In genomic region chr22:31496735-31497146, GRCh38 we compare ENCODE assay signal across 8 cellular contexts. TPM values are rescaled to one million over a fixed set of nuclear protein-coding genes. Genes with fewer than 3 reads are reported as not detected.
A peak's percentile ranks its signal among the peaks of the same experiment; 100 is the strongest.
DNase-seq lines count a peak whose midpoint lies in the region; ATAC-seq and TF ChIP-seq lines count a peak whose summit lies in the region.

No MANE protein-coding gene starts in this region.

- DNase-seq in EH (ENCODE audit: low read depth) (peak; percentile 38), RPMI7951 (ENCODE audit: low read depth) (peak; percentile 22), ascending aorta (ENCODE audit: low spot score in 2 of 2) (no peak), NCI-H2171 treated with DMSO at 0.1 percent for 48 hours (lab: John Stamatoyannopoulos, UW) (no peak), cerebellar nuclear complex (lab: John Stamatoyannopoulos, UW) (no peak)
- peak; percentile 54 to 55 for DNase-seq in stimulated activated CD4-positive, alpha-beta T cell treated with anti-CD3 and anti-CD28 coated beads, Interleukin-2, amount 100 ng/mL, for 24 hours

- H3K9ac ChIP-seq in iPS-20b (ENCODE audit: low read depth, low read length): peak overlapping the region; percentile 77; the same call in 1 of the 2 replicates

- peak; percentile 6 for ATAC-seq in HG02623 (IDR thresholded peaks at IDR 0.05; ENCODE audit: unreplicated experiment)

- H3K4me1 ChIP-seq in ascending aorta (peaks cover 0 to 4% of the 10 kb centered on the region in 2 donors), iPS-20b (ENCODE audit: insufficient read depth, low read length) (peaks cover 5% of the 10 kb centered on the region; the same call in 1 of the 2 replicates)

- H3K4me3 ChIP-seq in ascending aorta: peak overlapping the region; percentile 63 to 86
- peak overlapping the region; percentile 76 for H3K4me3 ChIP-seq in iPS-20b (ENCODE audit: low read length)

- H3K27me3 ChIP-seq in ascending aorta (no peaks in the 10 kb centered on the region), iPS-20b (ENCODE audit: insufficient read depth, low read length) (peaks cover 18% of the 10 kb centered on the region; the same call in 1 of the 2 replicates)

- H3K36me3 ChIP-seq in ascending aorta: no peaks in the 10 kb centered on the region
- no peaks in the 10 kb centered on the region for H3K36me3 ChIP-seq in iPS-20b (ENCODE audit: insufficient read depth, low read depth, low read length)

- intact Hi-C loops in ascending aorta (cut with DNase I): loop anchor here (2.0 to 5.0 kb wide), 2 partner anchors 36 to 134 kb away; no protein-coding TSS in a partner anchor

- peak overlapping the region; percentile 45 to 70 for H3K27ac ChIP-seq in ascending aorta
- no peak overlapping the region for H3K27ac ChIP-seq in iPS-20b (ENCODE audit: low read length)

- TF ChIP-seq CTCF in ascending aorta (IDR thresholded peaks at IDR 0.05): no peak

- H3K9me3 ChIP-seq in ascending aorta (no peaks in the 10 kb centered on the region), iPS-20b (ENCODE audit: insufficient read depth, low read depth, low read length) (peaks cover 4% of the 10 kb centered on the region; the same call in 1 of the 2 replicates)

RNA-seq across cellular contexts. Expression of gene SFI1, which starts 0.4 kb away (rescaled TPM):
- total RNA-seq in RPMI7951 (2014; rRNA removed; shearing (Covaris generic)): 6.1 and 10.7 TPM in 2 replicates
- total RNA-seq in ascending aorta: 31.0 TPM

RNA-seq across cellular contexts. Expression of gene EIF4ENIF1, which starts 7.1 kb away (rescaled TPM):
- 4.9 and 59.4 TPM in 2 replicates for total RNA-seq in RPMI7951 (2014; rRNA removed; shearing (Covaris generic))
- total RNA-seq in ascending aorta: 12.7 TPM

Comparison
In these comparisons a context has a peak if more than half of its experiments do, and no peak if none do; other contexts are left out.
1. DNase-seq: peak in EH (single experiment), RPMI7951 (single experiment) and stimulated activated CD4-positive, alpha-beta T cell treated with anti-CD3 and anti-CD28 coated beads, Interleukin-2, amount 100 ng/mL, for 24 hours (2 of 2); none in ascending aorta (0 of 2), NCI-H2171 treated with DMSO at 0.1 percent for 48 hours (single experiment) and cerebellar nuclear complex (0 of 2).